ENCODE assay signal across 16 cellular contexts in the genomic region with DNA sequence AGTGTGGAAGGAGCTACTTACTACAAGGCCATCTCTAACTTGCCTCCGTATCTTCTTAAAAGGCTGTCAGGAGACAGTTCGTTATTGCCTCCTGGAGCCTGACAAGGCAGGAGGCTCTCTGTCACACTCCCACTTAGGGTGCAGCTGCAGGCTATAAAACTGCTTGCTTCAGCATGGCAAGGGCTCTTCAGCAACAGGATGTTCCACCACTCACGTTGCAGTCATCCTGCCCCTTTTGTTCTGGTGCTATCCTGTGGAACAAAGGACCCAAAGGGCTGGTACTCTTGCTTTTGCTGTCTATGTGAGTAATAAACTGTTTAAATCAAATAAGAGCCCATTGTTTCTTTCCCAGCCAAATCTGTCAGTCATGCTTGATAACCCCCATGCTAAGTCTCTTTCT.
DNase-seq lines count a peak whose midpoint lies in the region; ATAC-seq, FAIRE-seq and TF ChIP-seq lines count a peak whose summit lies in the region.
"Had no signal": no experiment of that assay in that cellular context is flagged by ENCODE, and none has a peak within 500 bp of the region (broad histone marks: within the 10 kb centered on the region; RNA-seq: fewer than 3 reads in every experiment).

No MANE protein-coding gene starts in this region.

- H3K4me1 Mint-ChIP-seq in CD4-positive, alpha-beta T cell (ENCODE audit: low read depth), result no peaks in the 10 kb centered on the region

- H3K4me3 Mint-ChIP-seq in CD4-positive, alpha-beta T cell, result no peak overlapping the region
- H3K4me3 Mint-ChIP-seq: activated naive CD8-positive, alpha-beta T cell had no signal

- H3K27ac ChIP-seq in RWPE2 (ENCODE audit: poor library complexity, severe bottlenecking), result no peak overlapping the region
- no peak overlapping the region for H3K27ac ChIP-seq in CD4-positive, alpha-beta T cell (ENCODE audit: low read depth, low read length)
- H3K27ac ChIP-seq: hepatocyte, HL-60, SK-N-MC, uterus had no signal

- POLR2A ChIA-PET in CD4-positive, alpha-beta T cell (lab: Charles Lee), result no interaction called here

- no peaks in the 10 kb centered on the region for H3K9me3 Mint-ChIP-seq in CD4-positive, alpha-beta T cell

- peaks cover 4% of the 10 kb centered on the region for H3K4me1 ChIP-seq in RWPE2 (ENCODE audit: insufficient read depth, poor library complexity, severe bottlenecking)
- H3K4me1 ChIP-seq in BE2C, result no peaks in the 10 kb centered on the region
- H3K4me1 ChIP-seq: uterus had no signal

- H3K36me3 ChIP-seq in RWPE2 (ENCODE audit: low read depth), result no peaks in the 10 kb centered on the region
- no peaks in the 10 kb centered on the region for H3K36me3 ChIP-seq in BE2C
- H3K36me3 ChIP-seq: uterus had no signal

- peaks cover 31% of the 10 kb centered on the region for H3K27me3 Mint-ChIP-seq in CD4-positive, alpha-beta T cell

- ATAC-seq in RWPE2 (ENCODE audit: low read depth) (peak; percentile 85), HG03108 (IDR thresholded peaks at IDR 0.05; ENCODE audit: unreplicated experiment) (no peak)
- no peak for ATAC-seq in CD4-positive, alpha-beta T cell (ENCODE audit: poor library complexity)
- ATAC-seq: GM12878 had no signal

- H3K4me3 ChIP-seq in RWPE2 (ENCODE audit: severe bottlenecking), result no peak overlapping the region
- no peak overlapping the region for H3K4me3 ChIP-seq in BE2C (ENCODE audit: low read depth, low read length)
- H3K4me3 ChIP-seq: GM12878, hepatocyte, SK-N-MC, uterus had no signal

- intact Hi-C loops in CD4-positive, alpha-beta T cell (cut with DNase I, micrococcal nuclease), result no loop called here

- FAIRE-seq in RCC 7860 (lab: Jason Lieb, UNC), result no peak
- FAIRE-seq: GM12878 had no signal

- CTCF ChIA-PET in CD4-positive, alpha-beta T cell (lab: Charles Lee), result no interaction called here

- no peaks in the 10 kb centered on the region for H3K27me3 ChIP-seq in RWPE2 (ENCODE audit: insufficient read depth, poor library complexity, severe bottlenecking)
- no peaks in the 10 kb centered on the region for H3K27me3 ChIP-seq in BE2C
- no peaks in the 10 kb centered on the region for H3K27me3 ChIP-seq in CD4-positive, alpha-beta T cell (ENCODE audit: control insufficient read depth, insufficient read depth, low read length)
- H3K27me3 ChIP-seq: uterus had no signal

- TF ChIP-seq CTCF in RWPE2 (IDR thresholded peaks at IDR 0.05; ENCODE audit: poor library complexity, severe bottlenecking) (no peak), BE2C (IDR thresholded peaks at IDR 0.05; ENCODE audit: low read depth, low read length) (no peak)
- TF ChIP-seq CTCF in CD4-positive, alpha-beta T cell (IDR thresholded peaks at IDR 0.05), result no peak

- DNase-seq in DMS153 (lab: John Stamatoyannopoulos, UW), result peak; percentile 99
- peak; percentile 91 for DNase-seq in NCI-H187 treated with DMSO at 0.1 percent for 48 hours (lab: John Stamatoyannopoulos, UW)
- DNase-seq in RWPE2 (ENCODE audit: low spot score), result no peak
- peak; percentile 58 for DNase-seq in kidney tubule cell (ENCODE audit: low spot score)
- DNase-seq in BE2C, result no peak
- DNase-seq in CD4-positive, alpha-beta T cell, result no peak
- no peak for DNase-seq in RCC 7860 (ENCODE audit: low spot score)
- DNase-seq: erythroblast; stimulated activated CD4-positive, alpha-beta T cell treated with anti-CD3 and anti-CD28 coated beads, Interleukin-2, amount 100 ng/mL, for 24 hours; uterus had no signal

- H3K9me3 ChIP-seq in RWPE2 (ENCODE audit: severe bottlenecking), result no peaks in the 10 kb centered on the region
- H3K9me3 ChIP-seq in BE2C, result no peaks in the 10 kb centered on the region
- no peaks in the 10 kb centered on the region for H3K9me3 ChIP-seq in CD4-positive, alpha-beta T cell (ENCODE audit: control insufficient read depth, low read length)
- H3K9me3 ChIP-seq: uterus had no signal

- H3K27ac Mint-ChIP-seq in CD4-positive, alpha-beta T cell, result no peak overlapping the region
- H3K27ac Mint-ChIP-seq: activated naive CD8-positive, alpha-beta T cell had no signal

- no peaks in the 10 kb centered on the region for H3K36me3 Mint-ChIP-seq in CD4-positive, alpha-beta T cell (ENCODE audit: low read depth)
- H3K36me3 Mint-ChIP-seq: activated naive CD8-positive, alpha-beta T cell had no signal

Comparison
In these comparisons a context has a peak if more than half of its experiments do, and no peak if none do; other contexts are left out.
1. DNase-seq: peak in DMS153 (single experiment), NCI-H187 treated with DMSO at 0.1 percent for 48 hours (single experiment) and kidney tubule cell (single experiment); none in RWPE2 (single experiment), BE2C (single experiment), CD4-positive, alpha-beta T cell (0 of 10) and RCC 7860 (single experiment).